8 cellular contexts compared by ENCODE assay signal in the genomic region with DNA sequence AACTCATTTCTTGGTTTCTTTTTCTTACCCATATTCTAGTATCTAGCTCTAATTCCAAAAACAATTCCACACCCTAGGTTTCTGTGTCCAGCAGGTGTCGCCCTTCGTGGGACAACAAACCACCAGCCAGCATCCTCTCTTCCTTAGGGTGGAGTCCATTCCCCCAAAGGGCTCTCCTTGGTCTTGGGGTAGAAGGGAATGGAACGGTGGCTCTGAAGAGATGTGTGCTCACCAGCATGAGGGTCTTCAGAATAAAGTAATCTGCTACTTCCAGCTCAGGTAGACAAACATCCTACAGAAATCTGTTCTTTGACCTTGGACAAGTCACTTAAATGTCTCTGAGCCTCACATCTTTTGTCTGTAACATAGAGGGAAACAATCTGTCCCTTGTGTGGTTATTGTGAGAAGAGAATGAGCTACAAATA. TPM values are rescaled to one million over a fixed set of nuclear protein-coding genes. Genes with fewer than 3 reads are reported as not detected.
DNase-seq lines count a peak whose midpoint lies in the region; ATAC-seq, FAIRE-seq and TF ChIP-seq lines count a peak whose summit lies in the region.

No MANE protein-coding gene starts in this region.

- H3K4me1 Mint-ChIP-seq in activated T-helper 1 cell treated with anti-CD3 and anti-CD28 coated beads, Interleukin-12 subunit alpha, Interleukin-12 subunit beta, Interleukin-2, Interleukin-4 antibody, amounts not matched to agents 30 ng/mL and 10 ng/mL and 1 ng/mL, durations not matched to agents 14 hours and 24 hours and 36 hours (ENCODE audit: low read depth) = peaks cover 11% of the 10 kb centered on the region

- ATAC-seq in HG03139 (IDR thresholded peaks at IDR 0.05; ENCODE audit: unreplicated experiment) = no peak

- no peaks in the 10 kb centered on the region for H3K36me3 ChIP-seq in testis (ENCODE audit: low read depth, missing control alignments)

- FAIRE-seq in HTR-8/SVneo (lab: Jason Lieb, UNC) = no peak

- WGBS in testis, 2 donors = 16 to 37% methylated on average over 3 of the region's 3 CpGs

- no peak overlapping the region for H3K27ac Mint-ChIP-seq in activated T-helper 1 cell treated with anti-CD3 and anti-CD28 coated beads, Interleukin-12 subunit alpha, Interleukin-12 subunit beta, Interleukin-2, Interleukin-4 antibody, amounts not matched to agents 30 ng/mL and 10 ng/mL and 1 ng/mL, durations not matched to agents 14 hours and 24 hours and 36 hours

- no peak overlapping the region for H3K4me3 ChIP-seq in testis

- no peak overlapping the region for H3K27ac ChIP-seq in testis

- peaks cover 4% of the 10 kb centered on the region for H3K36me3 Mint-ChIP-seq in activated T-helper 1 cell treated with anti-CD3 and anti-CD28 coated beads, Interleukin-12 subunit alpha, Interleukin-12 subunit beta, Interleukin-2, Interleukin-4 antibody, amounts not matched to agents 30 ng/mL and 10 ng/mL and 1 ng/mL, durations not matched to agents 14 hours and 24 hours and 36 hours (ENCODE audit: low read depth)

- H3K4me3 Mint-ChIP-seq in activated T-helper 1 cell treated with anti-CD3 and anti-CD28 coated beads, Interleukin-12 subunit alpha, Interleukin-12 subunit beta, Interleukin-2, Interleukin-4 antibody, amounts not matched to agents 30 ng/mL and 10 ng/mL and 1 ng/mL, durations not matched to agents 14 hours and 24 hours and 36 hours = no peak overlapping the region

- no peaks in the 10 kb centered on the region for H3K9me3 ChIP-seq in testis

- H3K4me1 ChIP-seq in testis = peaks cover 6% of the 10 kb centered on the region

- no peak for TF ChIP-seq POLR2A in testis (IDR thresholded peaks at IDR 0.05)

- intact Hi-C loops in activated T-helper 1 cell treated with anti-CD3 and anti-CD28 coated beads, Interleukin-12 subunit alpha, Interleukin-12 subunit beta, Interleukin-2, Interleukin-4 antibody, amounts not matched to agents 30 ng/mL and 10 ng/mL and 1 ng/mL, durations not matched to agents 14 hours and 24 hours and 36 hours (cut with micrococcal nuclease) = loop anchor here (1.0 kb wide), 6 partner anchors 8 to 51 kb away; partner anchors contain the start of genes HLA-DMA and HLA-DMB
- intact Hi-C loops in testis (cut with DNase I; ENCODE audit: low total_unique reads) = loop anchor here (10.0 kb wide), 1 partner anchor 51 kb away; no protein-coding TSS in a partner anchor

- TF ChIP-seq CTCF in testis (IDR thresholded peaks at IDR 0.05) = peak; percentile 57 to 78 (median 72)

- DNase-seq in COLO829 (ENCODE audit: low spot score) (peak; percentile 91), HTR-8/SVneo (ENCODE audit: insufficient read length, low spot score) (peak; percentile 72), RKO (ENCODE audit: low spot score) (peak; percentile 65), fibroblast of the conjunctiva (ENCODE audit: low read depth) (peak; percentile 64), non-pigmented ciliary epithelial cell (ENCODE audit: low read depth) (peak; percentile 27), testis (peak; percentile 87)
- peak; percentile 60 for DNase-seq in activated T-helper 1 cell treated with anti-CD3 and anti-CD28 coated beads, Interleukin-12 subunit alpha, Interleukin-12 subunit beta, Interleukin-2, Interleukin-4 antibody, amounts not matched to agents 30 ng/mL and 10 ng/mL and 1 ng/mL, durations not matched to agents 14 hours and 24 hours and 36 hours (ENCODE audit: low spot score)

- H3K27me3 Mint-ChIP-seq in activated T-helper 1 cell treated with anti-CD3 and anti-CD28 coated beads, Interleukin-12 subunit alpha, Interleukin-12 subunit beta, Interleukin-2, Interleukin-4 antibody, amounts not matched to agents 30 ng/mL and 10 ng/mL and 1 ng/mL, durations not matched to agents 14 hours and 24 hours and 36 hours (ENCODE audit: insufficient read depth) = peaks cover 17% of the 10 kb centered on the region

- no peaks in the 10 kb centered on the region for H3K27me3 ChIP-seq in testis

- no peaks in the 10 kb centered on the region for H3K9me3 Mint-ChIP-seq in activated T-helper 1 cell treated with anti-CD3 and anti-CD28 coated beads, Interleukin-12 subunit alpha, Interleukin-12 subunit beta, Interleukin-2, Interleukin-4 antibody, amounts not matched to agents 30 ng/mL and 10 ng/mL and 1 ng/mL, durations not matched to agents 14 hours and 24 hours and 36 hours

RNA-seq across cellular contexts. Expression of gene HLA-DMB, which starts 7.2 kb away (rescaled TPM):
- 2.7 and 2.8 TPM in 2 replicates for total RNA-seq in activated T-helper 1 cell treated with anti-CD3 and anti-CD28 coated beads, Interleukin-12 subunit alpha, Interleukin-12 subunit beta, Interleukin-2, Interleukin-4 antibody, amounts not matched to agents 30 ng/mL and 10 ng/mL and 1 ng/mL, durations not matched to agents 14 hours and 24 hours and 36 hours
- total RNA-seq in testis = 1 to 10 TPM; 4.9 to 6.0 TPM
- polyA plus RNA-seq in testis (ENCODE audit: insufficient read depth, low read depth, low replicate concordance) = 46.1 TPM

RNA-seq across cellular contexts. Expression of gene HLA-DMA, which starts 19.2 kb away (rescaled TPM):
- 14.1 and 14.2 TPM in 2 replicates for total RNA-seq in activated T-helper 1 cell treated with anti-CD3 and anti-CD28 coated beads, Interleukin-12 subunit alpha, Interleukin-12 subunit beta, Interleukin-2, Interleukin-4 antibody, amounts not matched to agents 30 ng/mL and 10 ng/mL and 1 ng/mL, durations not matched to agents 14 hours and 24 hours and 36 hours
- total RNA-seq in testis = 10 to 100 TPM; 10.1 to 19.8 TPM
- polyA plus RNA-seq in testis (ENCODE audit: insufficient read depth, low read depth, low replicate concordance) = 54.5 TPM

RNA-seq across cellular contexts. Expression of gene BRD2, which starts 34.7 kb away (rescaled TPM):
- total RNA-seq in activated T-helper 1 cell treated with anti-CD3 and anti-CD28 coated beads, Interleukin-12 subunit alpha, Interleukin-12 subunit beta, Interleukin-2, Interleukin-4 antibody, amounts not matched to agents 30 ng/mL and 10 ng/mL and 1 ng/mL, durations not matched to agents 14 hours and 24 hours and 36 hours = 316 and 330 TPM in 2 replicates
- total RNA-seq in testis = 100 to 1,000 TPM; 312 to 334 TPM
- 299 TPM for polyA plus RNA-seq in testis (ENCODE audit: insufficient read depth, low read depth, low replicate concordance)

Comparison
In these comparisons a context has a peak if more than half of its experiments do, and no peak if none do; other contexts are left out.
1. DNase-seq: peak in every context shown above with its lines; median percentile 91 in COLO829; 87 in testis; 72 in HTR-8/SVneo; 65 in RKO; 64 in fibroblast of the conjunctiva; 60 in activated T-helper 1 cell treated with anti-CD3 and anti-CD28 coated beads, Interleukin-12 subunit alpha, Interleukin-12 subunit beta, Interleukin-2, Interleukin-4 antibody, amounts not matched to agents 30 ng/mL and 10 ng/mL and 1 ng/mL, durations not matched to agents 14 hours and 24 hours and 36 hours; 27 in non-pigmented ciliary epithelial cell.